Comparison of ENCODE assay signal across 27 cellular contexts in the genomic region with DNA sequence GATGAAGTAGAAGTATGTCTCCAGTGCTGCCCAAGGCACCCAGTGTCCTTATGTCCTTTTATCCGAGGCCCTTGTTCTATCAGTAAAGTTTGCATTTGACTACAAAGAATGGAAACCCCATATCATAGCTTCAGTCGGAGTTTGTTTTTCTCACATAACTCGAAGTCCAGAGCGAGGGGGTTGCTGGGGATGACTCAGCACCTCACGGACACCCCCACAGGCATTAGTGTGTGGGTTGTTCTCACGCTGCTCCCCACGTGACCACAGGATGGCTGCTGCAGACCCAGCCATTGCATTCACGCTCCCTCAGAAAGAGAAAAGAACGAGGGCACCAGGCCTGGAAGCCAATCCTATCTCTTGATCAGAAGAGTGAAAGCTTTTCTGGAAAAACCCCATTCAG. TPM values are rescaled to one million over a fixed set of nuclear protein-coding genes. Genes with fewer than 3 reads are reported as not detected.
"Had no signal": no experiment of that assay in that cellular context is flagged by ENCODE, and none has a peak within 500 bp of the region (broad histone marks: within the 10 kb centered on the region; RNA-seq: fewer than 3 reads in every experiment).

No MANE protein-coding gene starts in this region.

- H3K4me3 Mint-ChIP-seq: mesothelial cell of epicardium had no signal

- H3K27ac ChIP-seq: coronary artery, dorsolateral prefrontal cortex, esophagus squamous epithelium, gastrocnemius medialis, heart right ventricle, left lung, lower lobe of right lung had no signal

- H3K4me3 ChIP-seq: coronary artery, dorsolateral prefrontal cortex, esophagus squamous epithelium, gastrocnemius medialis, heart right ventricle, left lung, lower lobe of right lung, mucosa of descending colon had no signal

- H3K36me3 Mint-ChIP-seq: mesothelial cell of epicardium had no signal

- H3K4me1 Mint-ChIP-seq: mesothelial cell of epicardium had no signal

- H3K4me1 ChIP-seq: esophagus squamous epithelium, gastrocnemius medialis, heart right ventricle, left lung, lower lobe of right lung had no signal

- H3K27ac Mint-ChIP-seq: mesothelial cell of epicardium had no signal

- DNase-seq: dermis blood vessel endothelial cell; dorsolateral prefrontal cortex; effector CD4-positive, alpha-beta T cell; effector memory CD4-positive, alpha-beta T cell; esophagus squamous epithelium; foreskin fibroblast; foreskin melanocyte; gastrocnemius medialis; glutamatergic neuron; heart right ventricle; hippocampal formation; left cardiac atrium; left lung; left ventricle myocardium superior; lower lobe of right lung; mesenchymal stem cell; mucosa of descending colon had no signal

- H3K36me3 ChIP-seq: esophagus squamous epithelium, gastrocnemius medialis, heart right ventricle, left lung, lower lobe of right lung had no signal

- ATAC-seq: gastrocnemius medialis, heart right ventricle, left cardiac atrium, left lung, left ventricle myocardium superior, mucosa of descending colon had no signal

- H3K9me3 ChIP-seq: esophagus squamous epithelium, gastrocnemius medialis, lower lobe of right lung, mucosa of descending colon had no signal

- FAIRE-seq: colon, endothelial cell of umbilical vein, islet of Langerhans, keratinocyte had no signal

RNA-seq across cellular contexts. Expression of a gene that starts 27.8 kb away (rescaled TPM):
- total RNA-seq: endothelial cell of umbilical vein, esophagus squamous epithelium, gastrocnemius medialis, left lung, left ventricle myocardium superior, lower lobe of right lung, lung microvascular endothelial cell, mesenteric fat pad, mucosa of descending colon, myocyte had no signal
- polyA plus RNA-seq: endothelial cell of umbilical vein, esophagus, keratinocyte had no signal
